Comparison of ENCODE assay signal across 2 cellular contexts in genomic region chr10:11499425-11500071, GRCh38.
TF ChIP-seq lines count a peak whose summit lies in the region.

No MANE protein-coding gene starts in this region.

TF ChIP-seq in GM12891, 5 proteins besides CTCF, POLR2A, EP300 and RAD21:
- no peak for TF ChIP-seq POU2F2 (IDR thresholded peaks at IDR 0.05; ENCODE audit: low read depth, low read length)
- TF ChIP-seq TAF1 (IDR thresholded peaks at IDR 0.05; ENCODE audit: low read depth, low read length) = no peak
- TF ChIP-seq PAX5 (IDR thresholded peaks at IDR 0.05; ENCODE audit: insufficient read depth, low read length, severe bottlenecking) = no peak
- TF ChIP-seq SPI1 (IDR thresholded peaks at IDR 0.05; ENCODE audit: low read depth, low read length) = no peak
- TF ChIP-seq POLR2AphosphoS5 (IDR thresholded peaks at IDR 0.05; ENCODE audit: low read depth, low read length) = no peak

TF ChIP-seq in GM12878, 131 proteins besides CTCF, POLR2A, EP300 and RAD21:
- TF ChIP-seq SMAD5 (IDR thresholded peaks at IDR 0.05; ENCODE audit: low read depth) (no peak), ESRRA (IDR thresholded peaks at IDR 0.05; ENCODE audit: low read length) (no peak), MAX (IDR thresholded peaks at IDR 0.05; ENCODE audit: low read depth, low read length) (no peak), TBL1XR1 (IDR thresholded peaks at IDR 0.05; ENCODE audit: low read depth, low read length) (no peak), SUPT20H (IDR thresholded peaks at IDR 0.05; ENCODE audit: borderline replicate concordance, control insufficient read depth, low read depth, low read length) (no peak), RELA (IDR thresholded peaks at IDR 0.05; ENCODE audit: borderline replicate concordance, partially characterized antibody) (no peak), NR2F1 (conservative IDR thresholded peaks at IDR 0.05) (no peak), MYC (IDR thresholded peaks at IDR 0.05; ENCODE audit: insufficient read depth, insufficient read length, insufficient replicate concordance, low read length, severe bottlenecking) (no peak), STAT1 (conservative IDR thresholded peaks at IDR 0.05) (no peak), YBX1 (IDR thresholded peaks at IDR 0.05) (no peak), KAT2A (conservative IDR thresholded peaks at IDR 0.05; ENCODE audit: control insufficient read depth, low read depth, low read length) (no peak), NRF1 (conservative IDR thresholded peaks at IDR 0.05; ENCODE audit: low read depth, low read length) (no peak), ZNF207 (IDR thresholded peaks at IDR 0.05; ENCODE audit: borderline replicate concordance) (no peak), RBBP5 (conservative IDR thresholded peaks at IDR 0.05) (no peak), ASH2L (IDR thresholded peaks at IDR 0.05; ENCODE audit: borderline replicate concordance, low read depth) (no peak), EED (IDR thresholded peaks at IDR 0.05; ENCODE audit: low read depth) (no peak), JUND (IDR thresholded peaks at IDR 0.05; ENCODE audit: low read depth, low read length) (no peak), SMC3 (IDR thresholded peaks at IDR 0.05; ENCODE audit: borderline replicate concordance, low read length) (no peak), E2F8 (IDR thresholded peaks at IDR 0.05; ENCODE audit: low read depth, partially characterized antibody) (no peak)
